ENCODE assay signal across 25 cellular contexts in genomic region chr4:165248102-165248501, GRCh38. TPM values are rescaled to one million over a fixed set of nuclear protein-coding genes. Genes with fewer than 3 reads are reported as not detected.
DNase-seq lines count a peak whose midpoint lies in the region; ATAC-seq, FAIRE-seq and TF ChIP-seq lines count a peak whose summit lies in the region.
"Had no signal": no experiment of that assay in that cellular context is flagged by ENCODE, and none has a peak within 500 bp of the region (broad histone marks: within the 10 kb centered on the region; RNA-seq: fewer than 3 reads in every experiment).

No MANE protein-coding gene starts in this region.

- peaks cover 11% of the 10 kb centered on the region for H3K4me1 Mint-ChIP-seq in CD8-positive, alpha-beta T cell (ENCODE audit: low read depth)
- H3K4me1 Mint-ChIP-seq in naive thymus-derived CD4-positive, alpha-beta T cell, result peaks cover 0 to 25% (median 7%) of the 10 kb centered on the region in 7 donors
- H3K4me1 Mint-ChIP-seq in mesothelial cell of epicardium, result no peaks in the 10 kb centered on the region
- H3K4me1 Mint-ChIP-seq: IgD-negative memory B cell, memory B cell had no signal

- no peaks in the 10 kb centered on the region for H3K27me3 ChIP-seq in CD8-positive, alpha-beta T cell (ENCODE audit: insufficient read depth, low read length)
- H3K27me3 ChIP-seq in naive thymus-derived CD4-positive, alpha-beta T cell (ENCODE audit: control insufficient read depth in 2 of 2, insufficient read depth in 2 of 2, low read length in 2 of 2), result no peaks in the 10 kb centered on the region
- H3K27me3 ChIP-seq: pancreas, tibial nerve had no signal

- TF ChIP-seq CTCF in CD8-positive, alpha-beta T cell (IDR thresholded peaks at IDR 0.05), result no peak
- TF ChIP-seq CTCF in mesothelial cell of epicardium (IDR thresholded peaks at IDR 0.05; ENCODE audit: unreplicated experiment), result no peak

- peaks cover 21% of the 10 kb centered on the region for H3K36me3 Mint-ChIP-seq in CD8-positive, alpha-beta T cell
- H3K36me3 Mint-ChIP-seq in naive thymus-derived CD4-positive, alpha-beta T cell, result peaks cover 7 to 29% (median 25%) of the 10 kb centered on the region in 5 donors
- peaks cover 2% of the 10 kb centered on the region for H3K36me3 Mint-ChIP-seq in mesothelial cell of epicardium

- H3K4me3 ChIP-seq in CD8-positive, alpha-beta T cell (ENCODE audit: low read depth, low read length), result no peak overlapping the region
- no peak overlapping the region for H3K4me3 ChIP-seq in naive thymus-derived CD4-positive, alpha-beta T cell (ENCODE audit: low read length)
- H3K4me3 ChIP-seq: pancreas, SK-N-MC, tibial nerve had no signal

- no peaks in the 10 kb centered on the region for H3K9me3 ChIP-seq in CD8-positive, alpha-beta T cell (ENCODE audit: low read length)
- H3K9me3 ChIP-seq in naive thymus-derived CD4-positive, alpha-beta T cell (ENCODE audit: control insufficient read depth in 2 of 3, low read length in 3 of 3), result no peaks in the 10 kb centered on the region
- H3K9me3 ChIP-seq: pancreas, tibial nerve had no signal

- no peak for DNase-seq in CD8-positive, alpha-beta T cell
- DNase-seq in H54 (ENCODE audit: insufficient read length, low spot score), result no peak
- DNase-seq in OCI-M1 (lab: John Stamatoyannopoulos, UW), result peak; percentile 11
- DNase-seq in naive thymus-derived CD4-positive, alpha-beta T cell, result peak in 4 of 9 donors; percentile 15 to 40 (median 28)
- DNase-seq in ureter (ENCODE audit: low spot score), result no peak
- DNase-seq in mesothelial cell of epicardium (ENCODE audit: low spot score in 2 of 2, unreplicated experiment in 2 of 2), result no peak
- DNase-seq: activated CD4-positive, alpha-beta T cell treated with anti-CD3 and anti-CD28 coated beads for 1 hour; activated CD8-positive, alpha-beta memory T cell treated with anti-CD3 and anti-CD28 coated beads, Interleukin-2, amount 10 ng/mL, durations not matched to agents 7 days and 5 days; activated effector memory CD4-positive, alpha-beta T cell treated with Interleukin-2 at 50 U/mL for 16 hours; amygdala; NCI-H1092 treated with DMSO at 0.1 percent for 48 hours; NCI-H2107; NCI-H69; pancreas; stimulated activated naive CD4-positive, alpha-beta T cell treated with Interleukin-2 at 50 U/mL for 16 hours; T1000 had no signal

- POLR2A ChIA-PET in CD8-positive, alpha-beta T cell (lab: Charles Lee), result no interaction called here
- POLR2A ChIA-PET in naive thymus-derived CD4-positive, alpha-beta T cell (lab: Charles Lee), result no interaction called here

- H3K27me3 Mint-ChIP-seq in CD8-positive, alpha-beta T cell (ENCODE audit: low read depth), result no peaks in the 10 kb centered on the region
- no peaks in the 10 kb centered on the region for H3K27me3 Mint-ChIP-seq in naive thymus-derived CD4-positive, alpha-beta T cell
- H3K27me3 Mint-ChIP-seq in mesothelial cell of epicardium (ENCODE audit: low read depth), result no peaks in the 10 kb centered on the region
- H3K27me3 Mint-ChIP-seq: activated CD8-positive, alpha-beta memory T cell treated with anti-CD3 and anti-CD28 coated beads, Interleukin-2, amount 10 ng/mL, durations not matched to agents 7 days and 5 days; IgD-negative memory B cell; memory B cell; naive thymus-derived CD8-positive, alpha-beta T cell had no signal

- H3K27ac ChIP-seq in CD8-positive, alpha-beta T cell (ENCODE audit: low read depth, low read length), result no peak overlapping the region
- no peak overlapping the region for H3K27ac ChIP-seq in naive thymus-derived CD4-positive, alpha-beta T cell (ENCODE audit: low read depth, low read length)
- H3K27ac ChIP-seq: pancreas, SK-N-MC, tibial nerve had no signal

- ATAC-seq in CD8-positive, alpha-beta T cell, result peak; percentile 29
- peak; percentile 49 for ATAC-seq in naive thymus-derived CD4-positive, alpha-beta T cell
- no peak for ATAC-seq in HG02852 (IDR thresholded peaks at IDR 0.05; ENCODE audit: unreplicated experiment)
- ATAC-seq: activated CD8-positive, alpha-beta memory T cell treated with anti-CD3 and anti-CD28 coated beads, Interleukin-2, amount 10 ng/mL, durations not matched to agents 7 days and 5 days; HCT116; sciatic nerve had no signal

- CTCF ChIA-PET in CD8-positive, alpha-beta T cell (lab: Charles Lee), result no interaction called here
- CTCF ChIA-PET in naive thymus-derived CD4-positive, alpha-beta T cell (lab: Charles Lee), result no interaction called here

- no peak overlapping the region for H3K27ac Mint-ChIP-seq in CD8-positive, alpha-beta T cell
- no peak overlapping the region for H3K27ac Mint-ChIP-seq in naive thymus-derived CD4-positive, alpha-beta T cell
- no peak overlapping the region for H3K27ac Mint-ChIP-seq in mesothelial cell of epicardium
- H3K27ac Mint-ChIP-seq: activated CD8-positive, alpha-beta memory T cell treated with anti-CD3 and anti-CD28 coated beads, Interleukin-2, amount 10 ng/mL, durations not matched to agents 7 days and 5 days; IgD-negative memory B cell; memory B cell had no signal

- TF ChIP-seq POLR2A in H54 (IDR thresholded peaks at IDR 0.05; ENCODE audit: low read depth, low read length), result no peak

- H3K36me3 ChIP-seq in CD8-positive, alpha-beta T cell (ENCODE audit: insufficient read depth, low read length), result no peaks in the 10 kb centered on the region
- H3K36me3 ChIP-seq in naive thymus-derived CD4-positive, alpha-beta T cell (ENCODE audit: control insufficient read depth in 2 of 3, insufficient read depth in 3 of 3, low read length in 3 of 3), result no peaks in the 10 kb centered on the region
- H3K36me3 ChIP-seq: pancreas, tibial nerve had no signal

- peaks cover 16% of the 10 kb centered on the region for H3K4me1 ChIP-seq in CD8-positive, alpha-beta T cell (ENCODE audit: insufficient read depth, low read length)
- H3K4me1 ChIP-seq in naive thymus-derived CD4-positive, alpha-beta T cell (ENCODE audit: control insufficient read depth in 2 of 2, insufficient read depth in 2 of 2, low read length in 2 of 2), result peaks cover 0 to 12% of the 10 kb centered on the region in 2 donors
- H3K4me1 ChIP-seq: pancreas, tibial nerve had no signal

- intact Hi-C loops in CD8-positive, alpha-beta T cell (cut with DNase I, micrococcal nuclease), result no loop called here
- intact Hi-C loops in naive thymus-derived CD4-positive, alpha-beta T cell (cut with micrococcal nuclease), result no loop called here

- H3K4me3 Mint-ChIP-seq in CD8-positive, alpha-beta T cell, result no peak overlapping the region
- no peak overlapping the region for H3K4me3 Mint-ChIP-seq in naive thymus-derived CD4-positive, alpha-beta T cell
- no peak overlapping the region for H3K4me3 Mint-ChIP-seq in mesothelial cell of epicardium
- H3K4me3 Mint-ChIP-seq: activated CD8-positive, alpha-beta memory T cell treated with anti-CD3 and anti-CD28 coated beads, Interleukin-2, amount 10 ng/mL, durations not matched to agents 7 days and 5 days; IgD-negative memory B cell; memory B cell; naive thymus-derived CD8-positive, alpha-beta T cell had no signal

- peak; percentile 33 for FAIRE-seq in H54 (lab: Jason Lieb, UNC)
- FAIRE-seq: islet of Langerhans, pancreas had no signal

- no peaks in the 10 kb centered on the region for H3K9me3 Mint-ChIP-seq in CD8-positive, alpha-beta T cell
- H3K9me3 Mint-ChIP-seq in naive thymus-derived CD4-positive, alpha-beta T cell, result peaks cover 0 to 2% (median 0%) of the 10 kb centered on the region in 11 donors
- no peaks in the 10 kb centered on the region for H3K9me3 Mint-ChIP-seq in mesothelial cell of epicardium
- H3K9me3 Mint-ChIP-seq: IgD-negative memory B cell, memory B cell had no signal

RNA-seq across cellular contexts. Expression of gene KLHL2, which starts 40.7 kb away (rescaled TPM):
- total RNA-seq in CD8-positive, alpha-beta T cell, result 10 to 100 TPM; 17.5 to 18.4 TPM
- total RNA-seq in naive thymus-derived CD4-positive, alpha-beta T cell, result 10 to 100 TPM; 26.9 to 39.9 (median 27.9) TPM
- polyA plus RNA-seq in naive thymus-derived CD4-positive, alpha-beta T cell, result 1 to 10 TPM; 4.8 to 7.4 TPM
- total RNA-seq in ureter (23.7 TPM), mesothelial cell of epicardium (9.9 to 12.6 TPM (median 11.8 TPM) in 3 replicates)
